In genomic region chr9:125141751-125142150, GRCh38 we compare ENCODE assay signal across 2 cellular contexts.
TF ChIP-seq lines count a peak whose summit lies in the region.

No MANE protein-coding gene starts in this region.

TF ChIP-seq in IMR-90, 13 proteins besides CTCF, POLR2A, EP300 and RAD21:
- TF ChIP-seq MAFK (IDR thresholded peaks at IDR 0.05; ENCODE audit: low read depth, low read length) (no peak), MXI1 (IDR thresholded peaks at IDR 0.05; ENCODE audit: borderline replicate concordance, low read depth, low read length) (no peak), NFE2L2 (IDR thresholded peaks at IDR 0.05; ENCODE audit: low read depth, low read length) (no peak), RFX5 (IDR thresholded peaks at IDR 0.05; ENCODE audit: low read depth, low read length) (no peak), BHLHE40 (IDR thresholded peaks at IDR 0.05; ENCODE audit: low read depth, low read length) (no peak), SMC3 (IDR thresholded peaks at IDR 0.05; ENCODE audit: low read depth, low read length) (no peak), CEBPB (IDR thresholded peaks at IDR 0.05; ENCODE audit: low read depth, low read length) (no peak), CHD1 (IDR thresholded peaks at IDR 0.05; ENCODE audit: low read depth, low read length) (no peak), FOS (IDR thresholded peaks at IDR 0.05; ENCODE audit: low read depth, low read length) (no peak), RCOR1 (IDR thresholded peaks at IDR 0.05; ENCODE audit: insufficient replicate concordance, low read length) (no peak), MAZ (IDR thresholded peaks at IDR 0.05; ENCODE audit: borderline replicate concordance, low read depth, low read length) (no peak)
- TF ChIP-seq, protein P1, sequence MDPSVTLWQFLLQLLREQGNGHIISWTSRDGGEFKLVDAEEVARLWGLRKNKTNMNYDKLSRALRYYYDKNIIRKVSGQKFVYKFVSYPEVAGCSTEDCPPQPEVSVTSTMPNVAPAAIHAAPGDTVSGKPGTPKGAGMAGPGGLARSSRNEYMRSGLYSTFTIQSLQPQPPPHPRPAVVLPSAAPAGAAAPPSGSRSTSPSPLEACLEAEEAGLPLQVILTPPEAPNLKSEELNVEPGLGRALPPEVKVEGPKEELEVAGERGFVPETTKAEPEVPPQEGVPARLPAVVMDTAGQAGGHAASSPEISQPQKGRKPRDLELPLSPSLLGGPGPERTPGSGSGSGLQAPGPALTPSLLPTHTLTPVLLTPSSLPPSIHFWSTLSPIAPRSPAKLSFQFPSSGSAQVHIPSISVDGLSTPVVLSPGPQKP (IDR thresholded peaks at IDR 0.05; ENCODE audit: borderline replicate concordance, low read depth, low read length): no peak
- TF ChIP-seq, protein P2, sequence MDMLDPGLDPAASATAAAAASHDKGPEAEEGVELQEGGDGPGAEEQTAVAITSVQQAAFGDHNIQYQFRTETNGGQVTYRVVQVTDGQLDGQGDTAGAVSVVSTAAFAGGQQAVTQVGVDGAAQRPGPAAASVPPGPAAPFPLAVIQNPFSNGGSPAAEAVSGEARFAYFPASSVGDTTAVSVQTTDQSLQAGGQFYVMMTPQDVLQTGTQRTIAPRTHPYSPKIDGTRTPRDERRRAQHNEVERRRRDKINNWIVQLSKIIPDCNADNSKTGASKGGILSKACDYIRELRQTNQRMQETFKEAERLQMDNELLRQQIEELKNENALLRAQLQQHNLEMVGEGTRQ (IDR thresholded peaks at IDR 0.05; ENCODE audit: low read depth, low read length): no peak

TF ChIP-seq in neural cell, 6 proteins besides CTCF, POLR2A, EP300 and RAD21:
- TF ChIP-seq TAF1 (IDR thresholded peaks at IDR 0.05; ENCODE audit: low read depth) (no peak), POLR2AphosphoS5 (IDR thresholded peaks at IDR 0.05) (no peak)
